In the genomic region with DNA sequence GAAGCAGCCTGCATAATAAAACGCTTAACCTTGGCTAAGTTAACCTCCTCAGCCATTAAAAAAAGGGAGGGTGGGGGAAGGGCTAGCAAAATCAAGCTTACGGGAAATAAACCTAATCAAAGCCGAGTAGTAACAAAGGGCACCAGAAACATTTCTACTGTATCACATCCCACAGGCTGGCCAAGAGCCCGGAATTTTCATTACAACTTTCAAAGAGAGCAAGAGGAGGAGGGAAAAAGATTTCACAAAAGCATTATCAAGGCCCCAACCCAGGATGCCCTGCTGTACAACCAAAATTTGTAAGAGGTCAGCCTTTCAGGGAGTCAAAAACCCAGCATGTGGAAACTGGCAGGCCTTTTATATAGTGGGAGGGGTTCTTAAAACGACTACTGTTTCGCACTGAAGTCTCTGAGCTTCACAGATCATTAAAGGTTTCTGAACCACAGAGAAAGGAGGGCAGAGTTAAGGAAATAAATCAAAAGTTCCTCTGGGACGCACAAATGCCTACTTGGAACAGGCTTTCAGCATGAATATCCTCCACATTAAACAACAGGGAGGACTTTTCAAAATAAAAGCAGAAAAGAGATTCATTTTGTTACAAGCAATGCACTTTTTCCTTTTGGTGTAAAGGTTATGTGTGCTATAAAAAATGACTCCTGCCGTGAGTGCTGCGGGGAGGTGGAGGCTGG, we compare ENCODE assay signal across 8 cellular contexts.
DNase-seq lines count a peak whose midpoint lies in the region; ATAC-seq and TF ChIP-seq lines count a peak whose summit lies in the region.

No MANE protein-coding gene starts in this region.

- no peak for ATAC-seq in HCT116
- ATAC-seq in activated naive CD8-positive, alpha-beta T cell treated with anti-CD3 and anti-CD28 coated beads, Interleukin-2, amount 10 ng/mL, durations not matched to agents 7 days and 5 days (ENCODE audit: low read depth): no peak
- no peak for ATAC-seq in GM19395 (IDR thresholded peaks at IDR 0.05; ENCODE audit: unreplicated experiment)
- ATAC-seq in HG03469 (IDR thresholded peaks at IDR 0.05; ENCODE audit: unreplicated experiment): no peak
- ATAC-seq in HG02884 (IDR thresholded peaks at IDR 0.05; ENCODE audit: unreplicated experiment): no peak

- no peak for TF ChIP-seq RAD21 in HCT116 (IDR thresholded peaks at IDR 0.05; ENCODE audit: low read depth)

- H2AFZ ChIP-seq in HCT116 (ENCODE audit: low read depth, low read length, poor library complexity, severe bottlenecking): no peak overlapping the region

- DNase-seq in HCT116 (ENCODE audit: low read depth, low spot score) (no peak), spleen (no peak)
- DNase-seq in activated naive CD8-positive, alpha-beta T cell treated with anti-CD3 and anti-CD28 coated beads, Interleukin-2, amount 10 ng/mL, durations not matched to agents 7 days and 5 days: no peak
- no peak for DNase-seq in stimulated activated CD4-positive, alpha-beta T cell treated with anti-CD3 and anti-CD28 coated beads, Interleukin-12 subunit alpha, Interleukin-12 subunit beta, amount 100 ng/mL, for 4 hours

- intact Hi-C loops in HCT116 (cut with micrococcal nuclease): loop anchor here (10.0 kb wide), 1 partner anchor 137 kb away; no protein-coding TSS in a partner anchor
- intact Hi-C loops in spleen (cut with DNase I; ENCODE audit: low total_unique reads): no loop called here

- CTCF ChIA-PET in HCT116 (lab: Charles Lee): interaction anchor here (1.0 kb wide), 1 partner anchor 318 kb away, joined by 3 read pairs; no protein-coding TSS in a partner anchor

- 55 to 71% (median 64%) methylated on average over 9 of the region's 9 CpGs for WGBS in spleen, 5 donors

- H3K27ac ChIP-seq in HCT116 (ENCODE audit: low read depth, low read length) (peak overlapping the region; percentile 37), iPS-18a (ENCODE audit: low read length) (peak overlapping the region; percentile 40), spleen (peak overlapping the region; percentile 41 to 79 (median 74))

- no peak overlapping the region for H3K4me3 ChIP-seq in HCT116 (replicated peaks in 1 of 2; ENCODE audit: low read depth in 1 of 2, low read length in 2 of 2)
- H3K4me3 ChIP-seq in iPS-18a (ENCODE audit: low read length): peak overlapping the region; percentile 13
- peak overlapping the region in 1 of 8 donors; percentile 4 for H3K4me3 ChIP-seq in spleen

- H3K79me2 ChIP-seq in HCT116 (ENCODE audit: insufficient read depth, low read length): peaks cover 4% of the 10 kb centered on the region; the same call in 1 of the 2 replicates

- H3K4me1 Mint-ChIP-seq in activated naive CD8-positive, alpha-beta T cell treated with anti-CD3 and anti-CD28 coated beads, Interleukin-2, amount 10 ng/mL, durations not matched to agents 7 days and 5 days: peaks cover 31% of the 10 kb centered on the region

- H4K20me1 ChIP-seq in HCT116 (ENCODE audit: insufficient read depth): no peaks in the 10 kb centered on the region

- H3K9me3 ChIP-seq in HCT116 (ENCODE audit: control insufficient read depth in 1 of 2, insufficient read depth in 1 of 2, low read depth in 1 of 2, low read length in 2 of 2): no peaks in the 10 kb centered on the region
- no peaks in the 10 kb centered on the region for H3K9me3 ChIP-seq in iPS-18a (ENCODE audit: control insufficient read depth, low read depth, low read length)
- H3K9me3 ChIP-seq in spleen: no peaks in the 10 kb centered on the region

- TF ChIP-seq CTCF in HCT116 (IDR thresholded peaks at IDR 0.05 in 2 of 3, conservative IDR thresholded peaks at IDR 0.05 in 1 of 3; ENCODE audit: borderline replicate concordance in 1 of 3, insufficient read depth in 1 of 3, low read depth in 2 of 3, low read length in 2 of 3) (no peak), spleen (IDR thresholded peaks at IDR 0.05 in 8 of 11, conservative IDR thresholded peaks at IDR 0.05 in 3 of 11) (no peak)

- peak overlapping the region; percentile 42 for H3K4me3 Mint-ChIP-seq in activated naive CD8-positive, alpha-beta T cell treated with anti-CD3 and anti-CD28 coated beads, Interleukin-2, amount 10 ng/mL, durations not matched to agents 7 days and 5 days

- TF ChIP-seq POLR2A in HCT116 (IDR thresholded peaks at IDR 0.05; ENCODE audit: borderline replicate concordance, extremely low read depth, insufficient read depth, insufficient read length) (no peak), spleen (IDR thresholded peaks at IDR 0.05) (no peak)

- H3K9ac ChIP-seq in HCT116 (ENCODE audit: low read length): no peak overlapping the region
- peak overlapping the region; percentile 31 for H3K9ac ChIP-seq in iPS-18a (ENCODE audit: low read length)

- POLR2A ChIA-PET in HCT116 (lab: Charles Lee): no interaction called here
- POLR2A ChIA-PET in activated naive CD8-positive, alpha-beta T cell treated with anti-CD3 and anti-CD28 coated beads, Interleukin-2, amount 10 ng/mL, durations not matched to agents 7 days and 5 days (lab: Charles Lee): interaction anchor here (0.9 to 1.2 kb wide), 2 partner anchors 11 to 23 kb away, joined by 3 read pairs; no protein-coding TSS in a partner anchor

- peak overlapping the region; percentile 65 for H3K27ac Mint-ChIP-seq in activated naive CD8-positive, alpha-beta T cell treated with anti-CD3 and anti-CD28 coated beads, Interleukin-2, amount 10 ng/mL, durations not matched to agents 7 days and 5 days

- H3K36me3 ChIP-seq in HCT116 (ENCODE audit: control insufficient read depth in 1 of 2, insufficient read depth in 2 of 2, low read length in 2 of 2) (no peaks in the 10 kb centered on the region), iPS-18a (ENCODE audit: control insufficient read depth, low read depth, low read length) (peaks cover 4% of the 10 kb centered on the region), spleen (peaks cover 0 to 91% (median 14%) of the 10 kb centered on the region in 6 donors)

- RAD21 ChIA-PET in HCT116 (lab: Charles Lee; ENCODE audit: low non-redundant PET in 1 of 2, low total read pairs in 2 of 2, uncharacterized antibody in 2 of 2, unreplicated experiment in 2 of 2): no interaction called here

- no peaks in the 10 kb centered on the region for H3K9me3 Mint-ChIP-seq in activated naive CD8-positive, alpha-beta T cell treated with anti-CD3 and anti-CD28 coated beads, Interleukin-2, amount 10 ng/mL, durations not matched to agents 7 days and 5 days

- H3K27me3 ChIP-seq in HCT116 (ENCODE audit: insufficient read depth, low read length) (no peaks in the 10 kb centered on the region), iPS-18a (ENCODE audit: control insufficient read depth, insufficient read depth, low read length) (no peaks in the 10 kb centered on the region), spleen (replicated peaks in 1 of 7) (no peaks in the 10 kb centered on the region)

- no peaks in the 10 kb centered on the region for H3K9me2 ChIP-seq in HCT116 (ENCODE audit: insufficient read depth)

- H3K4me1 ChIP-seq in HCT116 (ENCODE audit: control insufficient read depth in 1 of 2, insufficient read depth in 2 of 2, low read length in 2 of 2) (peaks cover 6 to 21% of the 10 kb centered on the region in 2 experiments; a peak in 3 of 4 replicates), iPS-18a (ENCODE audit: control insufficient read depth, low read depth, low read length) (peaks cover 54% of the 10 kb centered on the region), spleen (peaks cover 42 to 98% (median 80%) of the 10 kb centered on the region in 6 donors)

- no peak overlapping the region for H3K4me2 ChIP-seq in HCT116 (ENCODE audit: low read length)

- no peaks in the 10 kb centered on the region for H3K27me3 Mint-ChIP-seq in activated naive CD8-positive, alpha-beta T cell treated with anti-CD3 and anti-CD28 coated beads, Interleukin-2, amount 10 ng/mL, durations not matched to agents 7 days and 5 days

- H3K36me3 Mint-ChIP-seq in activated naive CD8-positive, alpha-beta T cell treated with anti-CD3 and anti-CD28 coated beads, Interleukin-2, amount 10 ng/mL, durations not matched to agents 7 days and 5 days: peaks cover 42% of the 10 kb centered on the region

- BruUV-seq in HCT116 (replicated peaks; lab: Mats Ljungman, UMichigan): no TSS peak

TF ChIP-seq in HCT116, 20 proteins besides CTCF, POLR2A, EP300 and RAD21 (continues in another document):
- TF ChIP-seq CEBPB (IDR thresholded peaks at IDR 0.05; ENCODE audit: low read depth) (no peak), ZFX (IDR thresholded peaks at IDR 0.05) (no peak), SRF (IDR thresholded peaks at IDR 0.05; ENCODE audit: low read depth) (no peak), JUND (IDR thresholded peaks at IDR 0.05) (no peak), ELF1 (IDR thresholded peaks at IDR 0.05; ENCODE audit: borderline replicate concordance, low read depth) (no peak), EZH2 (IDR thresholded peaks at IDR 0.05) (no peak), EGR1 (IDR thresholded peaks at IDR 0.05; ENCODE audit: low read depth) (no peak), SP1 (IDR thresholded peaks at IDR 0.05; ENCODE audit: low read depth) (no peak), EZH2phosphoT487 (IDR thresholded peaks at IDR 0.05; ENCODE audit: borderline replicate concordance) (no peak), POLR2AphosphoS5 (IDR thresholded peaks at IDR 0.05; ENCODE audit: low read depth, low read length) (no peak)
- TF ChIP-seq, protein P1, sequence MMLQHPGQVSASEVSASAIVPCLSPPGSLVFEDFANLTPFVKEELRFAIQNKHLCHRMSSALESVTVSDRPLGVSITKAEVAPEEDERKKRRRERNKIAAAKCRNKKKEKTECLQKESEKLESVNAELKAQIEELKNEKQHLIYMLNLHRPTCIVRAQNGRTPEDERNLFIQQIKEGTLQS (IDR thresholded peaks at IDR 0.05): no peak
- TF ChIP-seq, protein P2, sequence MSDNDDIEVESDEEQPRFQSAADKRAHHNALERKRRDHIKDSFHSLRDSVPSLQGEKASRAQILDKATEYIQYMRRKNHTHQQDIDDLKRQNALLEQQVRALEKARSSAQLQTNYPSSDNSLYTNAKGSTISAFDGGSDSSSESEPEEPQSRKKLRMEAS (IDR thresholded peaks at IDR 0.05): no peak
- TF ChIP-seq, protein P3, sequence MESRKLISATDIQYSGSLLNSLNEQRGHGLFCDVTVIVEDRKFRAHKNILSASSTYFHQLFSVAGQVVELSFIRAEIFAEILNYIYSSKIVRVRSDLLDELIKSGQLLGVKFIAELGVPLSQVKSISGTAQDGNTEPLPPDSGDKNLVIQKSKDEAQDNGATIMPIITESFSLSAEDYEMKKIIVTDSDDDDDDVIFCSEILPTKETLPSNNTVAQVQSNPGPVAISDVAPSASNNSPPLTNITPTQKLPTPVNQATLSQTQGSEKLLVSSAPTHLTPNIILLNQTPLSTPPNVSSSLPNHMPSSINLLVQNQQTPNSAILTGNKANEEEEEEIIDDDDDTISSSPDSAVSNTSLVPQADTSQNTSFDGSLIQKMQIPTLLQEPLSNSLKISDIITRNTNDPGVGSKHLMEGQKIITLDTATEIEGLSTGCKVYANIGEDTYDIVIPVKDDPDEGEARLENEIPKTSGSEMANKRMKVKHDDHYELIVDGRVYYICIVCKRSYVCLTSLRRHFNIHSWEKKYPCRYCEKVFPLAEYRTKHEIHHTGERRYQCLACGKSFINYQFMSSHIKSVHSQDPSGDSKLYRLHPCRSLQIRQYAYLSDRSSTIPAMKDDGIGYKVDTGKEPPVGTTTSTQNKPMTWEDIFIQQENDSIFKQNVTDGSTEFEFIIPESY (IDR thresholded peaks at IDR 0.05; ENCODE audit: extremely low read depth, insufficient replicate concordance, low read length): no peak
